Comparison of ENCODE assay signal across 19 cellular contexts in the genomic region with DNA sequence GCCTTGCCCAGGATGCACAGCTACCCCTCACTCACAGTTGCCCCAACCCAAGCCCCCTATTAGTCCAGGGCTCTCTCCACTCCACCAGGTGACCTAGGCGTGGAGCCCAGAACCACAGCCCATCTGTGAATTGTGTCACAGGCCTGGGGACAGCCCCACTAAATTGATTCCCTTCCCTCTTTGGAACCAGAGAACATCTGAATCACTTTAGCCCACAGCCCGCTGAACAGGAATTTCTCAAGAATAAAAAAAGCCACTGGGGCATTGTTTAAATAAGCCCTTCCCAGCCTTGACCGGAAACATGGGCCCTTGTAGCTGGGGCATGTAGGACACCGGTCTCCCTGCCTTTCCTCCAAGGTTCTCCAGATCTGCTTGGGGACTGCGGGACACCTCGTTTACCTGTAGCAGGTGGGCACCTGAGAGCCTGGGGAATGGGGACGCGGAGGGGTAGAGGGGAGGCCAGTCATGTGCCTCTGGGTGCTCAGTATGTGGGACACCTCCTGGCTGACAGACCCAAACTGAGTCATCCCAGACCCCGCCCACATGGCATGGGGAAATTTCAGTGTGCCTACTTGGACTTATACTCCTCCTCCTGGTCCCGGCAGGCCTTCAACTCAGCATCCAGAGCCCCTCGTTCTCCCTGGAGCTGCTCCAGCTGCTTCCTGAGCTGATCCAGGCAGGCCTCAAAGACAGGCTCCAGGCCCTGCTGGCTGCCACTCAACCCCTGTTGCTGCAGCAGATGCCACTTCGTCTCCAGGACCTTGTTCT. TPM values are rescaled to one million over a fixed set of nuclear protein-coding genes. Genes with fewer than 3 reads are reported as not detected.
DNase-seq lines count a peak whose midpoint lies in the region; FAIRE-seq and TF ChIP-seq lines count a peak whose summit lies in the region.
"Had no signal": no experiment of that assay in that cellular context is flagged by ENCODE, and none has a peak within 500 bp of the region (broad histone marks: within the 10 kb centered on the region; RNA-seq: fewer than 3 reads in every experiment).

No MANE protein-coding gene starts in this region.

- H3K4me3 ChIP-seq in skin epidermis: no peak overlapping the region
- H3K4me3 ChIP-seq: ascending aorta, gastroesophageal sphincter, HAP-1 had no signal

- H3K4me1 Mint-ChIP-seq in Calu3 (ENCODE audit: low read depth, unreplicated experiment): peaks cover 14% of the 10 kb centered on the region
- H3K4me1 Mint-ChIP-seq in chondrocyte (ENCODE audit: low read depth): no peaks in the 10 kb centered on the region
- H3K4me1 Mint-ChIP-seq: activated CD4-positive, alpha-beta T cell treated with anti-CD3 and anti-CD28 coated beads, Interleukin-2, amount 10 ng/mL, durations not matched to agents 24 days and 14 days had no signal

- DNase-seq in Calu3 (peak; percentile 78), M059J (ENCODE audit: low read depth) (peak; percentile 91), chondrocyte (ENCODE audit: low spot score) (peak; percentile 75), NCI-H510A treated with DMSO at 0.1 percent for 48 hours (lab: John Stamatoyannopoulos, UW) (no peak), putamen (ENCODE audit: low spot score) (no peak), COLO829 (ENCODE audit: low spot score) (no peak), HTR-8/SVneo (ENCODE audit: insufficient read length, low spot score) (no peak)
- DNase-seq: activated CD4-positive, alpha-beta T cell treated with anti-CD3 and anti-CD28 coated beads, Interleukin-2, amount 10 ng/mL, durations not matched to agents 24 days and 14 days; CD8-positive, alpha-beta T cell; stimulated activated CD4-positive, alpha-beta T cell treated with anti-CD3 and anti-CD28 coated beads, Interleukin-2, amount 100 ng/mL, for 48 hours had no signal

- no peak for FAIRE-seq in HTR-8/SVneo (lab: Jason Lieb, UNC)

- no TSS peak for BruUV-seq in Calu3 (replicated peaks; lab: Mats Ljungman, UMichigan)

- TF ChIP-seq CTCF in Calu3 (IDR thresholded peaks at IDR 0.05; ENCODE audit: unreplicated experiment) (no peak), chondrocyte (IDR thresholded peaks at IDR 0.05) (no peak)

- H3K36me3 Mint-ChIP-seq in Calu3 (ENCODE audit: insufficient read depth, unreplicated experiment) (peaks cover 5% of the 10 kb centered on the region), chondrocyte (ENCODE audit: low read depth) (peaks cover 2% of the 10 kb centered on the region)
- H3K36me3 Mint-ChIP-seq: CD8-positive, alpha-beta T cell had no signal

- peak overlapping the region in 16 of 21 experiments; percentile 15 to 74 (median 50) for H3K27ac ChIP-seq in skin epidermis
- H3K27ac ChIP-seq: ascending aorta, gastroesophageal sphincter had no signal

- CTCF ChIA-PET in Calu3 (lab: Charles Lee): no interaction called here

- H3K27ac Mint-ChIP-seq in Calu3 (ENCODE audit: unreplicated experiment) (peak overlapping the region; percentile 39), chondrocyte (ENCODE audit: unreplicated experiment) (no peak overlapping the region)
- H3K27ac Mint-ChIP-seq: activated CD4-positive, alpha-beta T cell treated with anti-CD3 and anti-CD28 coated beads, Interleukin-2, amount 10 ng/mL, durations not matched to agents 24 days and 14 days; CD8-positive, alpha-beta T cell had no signal

- H3K4me3 Mint-ChIP-seq in Calu3 (ENCODE audit: low read depth, unreplicated experiment): no peak overlapping the region
- H3K4me3 Mint-ChIP-seq in chondrocyte (ENCODE audit: unreplicated experiment): no peak overlapping the region
- H3K4me3 Mint-ChIP-seq: activated CD4-positive, alpha-beta T cell treated with anti-CD3 and anti-CD28 coated beads, Interleukin-2, amount 10 ng/mL, durations not matched to agents 24 days and 14 days; CD8-positive, alpha-beta T cell had no signal

- intact Hi-C loops in Calu3 (cut with micrococcal nuclease; ENCODE audit: unreplicated experiment): no loop called here

- H3K9me3 Mint-ChIP-seq in Calu3 (ENCODE audit: low read depth, unreplicated experiment): no peaks in the 10 kb centered on the region
- peaks cover 4% of the 10 kb centered on the region for H3K9me3 Mint-ChIP-seq in chondrocyte (ENCODE audit: low read depth)
- H3K9me3 Mint-ChIP-seq: activated CD4-positive, alpha-beta T cell treated with anti-CD3 and anti-CD28 coated beads, Interleukin-2, amount 10 ng/mL, durations not matched to agents 24 days and 14 days; CD8-positive, alpha-beta T cell had no signal

- H3K27me3 Mint-ChIP-seq in Calu3 (ENCODE audit: unreplicated experiment): no peaks in the 10 kb centered on the region
- H3K27me3 Mint-ChIP-seq in chondrocyte (ENCODE audit: low read depth): peaks cover 26% of the 10 kb centered on the region

RNA-seq across cellular contexts. Expression of a gene that starts 1.3 kb away (rescaled TPM):
- total RNA-seq in Calu3 (2022) (0.59 and 0.69 TPM in 2 replicates), chondrocyte (not detected in 3 replicates)
- total RNA-seq in M059J (2014; rRNA removed; shearing (Covaris generic)): 0.22 TPM in 1 of 2 replicates, not detected in the other
- total RNA-seq: activated CD4-positive, alpha-beta T cell treated with anti-CD3 and anti-CD28 coated beads, Interleukin-2, amount 10 ng/mL, durations not matched to agents 24 days and 14 days; ascending aorta; CD8-positive, alpha-beta T cell; HT-29; kidney epithelial cell; myocyte; pulmonary artery endothelial cell; T-helper 1 cell treated with Interleukin-12 subunit alpha and Interleukin-12 subunit beta and Interleukin-4 antibody, amounts not matched to agents 30 ng/mL and 1 ng/mL, for 36 hours had no signal

RNA-seq across cellular contexts. Expression of a gene that starts 13.4 kb away (rescaled TPM):
- 0.24 TPM in 1 of 2 replicates, not detected in the other for total RNA-seq in Calu3 (2022)
- total RNA-seq in M059J (2014; rRNA removed; shearing (Covaris generic)): not detected in 2 replicates
- 0.10 to 0.31 TPM (median 0.19 TPM) in 3 replicates for total RNA-seq in chondrocyte
- total RNA-seq: activated CD4-positive, alpha-beta T cell treated with anti-CD3 and anti-CD28 coated beads, Interleukin-2, amount 10 ng/mL, durations not matched to agents 24 days and 14 days; ascending aorta; CD8-positive, alpha-beta T cell; gastroesophageal sphincter; HT-29; kidney epithelial cell; myocyte; pulmonary artery endothelial cell; T-helper 1 cell treated with Interleukin-12 subunit alpha and Interleukin-12 subunit beta and Interleukin-4 antibody, amounts not matched to agents 30 ng/mL and 1 ng/mL, for 36 hours had no signal

RNA-seq across cellular contexts. Expression of a gene that starts 33.6 kb away (rescaled TPM):
- total RNA-seq in Calu3 (2022): not detected in 2 replicates
- not detected in 2 replicates for total RNA-seq in M059J (2014; rRNA removed; shearing (Covaris generic))
- 0.41 to 0.90 TPM in 2 of 3 replicates, not detected in the other for total RNA-seq in chondrocyte
- total RNA-seq: activated CD4-positive, alpha-beta T cell treated with anti-CD3 and anti-CD28 coated beads, Interleukin-2, amount 10 ng/mL, durations not matched to agents 24 days and 14 days; ascending aorta; CD8-positive, alpha-beta T cell; HT-29; kidney epithelial cell; myocyte; pulmonary artery endothelial cell; T-helper 1 cell treated with Interleukin-12 subunit alpha and Interleukin-12 subunit beta and Interleukin-4 antibody, amounts not matched to agents 30 ng/mL and 1 ng/mL, for 36 hours had no signal

RNA-seq across cellular contexts. Expression of a gene that starts 51.6 kb away (rescaled TPM):
- total RNA-seq in Calu3 (2022) (not detected in 2 replicates), chondrocyte (not detected in 3 replicates)
- not detected in 2 replicates for total RNA-seq in M059J (2014; rRNA removed; shearing (Covaris generic))
- total RNA-seq: ascending aorta; CD8-positive, alpha-beta T cell; gastroesophageal sphincter; HT-29; kidney epithelial cell; myocyte; pulmonary artery endothelial cell; T-helper 1 cell treated with Interleukin-12 subunit alpha and Interleukin-12 subunit beta and Interleukin-4 antibody, amounts not matched to agents 30 ng/mL and 1 ng/mL, for 36 hours had no signal

RNA-seq across cellular contexts. Expression of a gene that starts 57.4 kb away (rescaled TPM):
- 2,474 and 2,821 TPM in 2 replicates for total RNA-seq in Calu3 (2022)
- total RNA-seq in M059J (2014; rRNA removed; shearing (Covaris generic)): 38.8 and 54.8 TPM in 2 replicates
- 11.3 to 15.7 TPM (median 13.0 TPM) in 3 replicates for total RNA-seq in chondrocyte
- total RNA-seq: T-helper 1 cell treated with Interleukin-12 subunit alpha and Interleukin-12 subunit beta and Interleukin-4 antibody, amounts not matched to agents 30 ng/mL and 1 ng/mL, for 36 hours had no signal

Comparison
In these comparisons a context has a peak if more than half of its experiments do, and no peak if none do; other contexts are left out.
1. DNase-seq: peak in Calu3 (single experiment), M059J (single experiment) and chondrocyte (single experiment); none in NCI-H510A treated with DMSO at 0.1 percent for 48 hours (single experiment), putamen (single experiment), COLO829 (single experiment) and HTR-8/SVneo (single experiment).